ENCODE assay signal across 19 cellular contexts in the genomic region with DNA sequence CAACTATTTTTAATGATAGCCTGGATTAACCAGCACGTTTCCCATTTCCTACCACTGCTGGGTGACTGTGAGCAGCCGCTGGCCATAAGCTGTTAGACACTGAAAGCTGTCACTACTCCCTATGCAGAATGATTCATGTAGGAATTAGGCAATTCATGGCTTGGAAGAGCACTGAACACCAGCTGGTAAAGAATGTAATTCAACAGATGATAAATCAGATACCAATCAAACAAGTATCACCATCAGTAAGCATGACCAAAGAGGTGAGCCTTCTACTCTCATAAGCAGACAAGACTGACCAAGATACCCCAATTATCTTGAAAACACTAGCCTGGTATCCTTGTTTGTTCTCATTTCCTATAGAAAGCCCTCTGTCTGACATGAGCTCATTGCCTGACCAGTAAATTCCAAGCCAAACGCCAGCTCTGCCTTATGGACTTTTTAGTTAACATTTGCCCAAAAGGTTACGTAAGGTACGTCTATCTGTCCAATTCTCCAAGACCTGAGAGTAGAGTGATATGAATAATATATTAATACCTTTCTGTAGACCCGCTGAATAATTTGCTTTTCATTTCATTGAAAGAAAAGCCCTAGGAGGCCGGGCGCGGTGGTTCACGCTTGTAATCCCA.
DNase-seq lines count a peak whose midpoint lies in the region; ATAC-seq and TF ChIP-seq lines count a peak whose summit lies in the region.
"Had no signal": no experiment of that assay in that cellular context is flagged by ENCODE, and none has a peak within 500 bp of the region (broad histone marks: within the 10 kb centered on the region; RNA-seq: fewer than 3 reads in every experiment).

No MANE protein-coding gene starts in this region.

- no peaks in the 10 kb centered on the region for H3K27me3 ChIP-seq in RWPE2 (ENCODE audit: insufficient read depth, poor library complexity, severe bottlenecking)
- H3K27me3 ChIP-seq: spleen, transverse colon had no signal

- H3K9me3 ChIP-seq in RWPE2 (ENCODE audit: severe bottlenecking) = no peaks in the 10 kb centered on the region
- H3K9me3 ChIP-seq: psoas muscle, spleen, transverse colon had no signal

- H3K36me3 ChIP-seq in RWPE2 (ENCODE audit: low read depth) = no peaks in the 10 kb centered on the region
- H3K36me3 ChIP-seq: transverse colon had no signal

- H3K4me3 ChIP-seq in RWPE2 (ENCODE audit: severe bottlenecking) (no peak overlapping the region), fibroblast of mammary gland (ENCODE audit: control insufficient read depth, low read depth, low read length) (no peak overlapping the region)
- H3K4me3 ChIP-seq: psoas muscle, spleen, transverse colon had no signal

- no peak for TF ChIP-seq CTCF in RWPE2 (IDR thresholded peaks at IDR 0.05; ENCODE audit: poor library complexity, severe bottlenecking)
- no peak for TF ChIP-seq CTCF in fibroblast of mammary gland (conservative IDR thresholded peaks at IDR 0.05; ENCODE audit: control insufficient read depth, insufficient read depth, low read depth, low read length)

- H3K27ac ChIP-seq in RWPE2 (ENCODE audit: poor library complexity, severe bottlenecking) (no peak overlapping the region), temporal lobe (ENCODE audit: low read depth, low read length) (peak overlapping the region; percentile 67)
- H3K27ac ChIP-seq: C4-2B, psoas muscle, spleen, transverse colon had no signal

- DNase-seq in NCI-H82 (lab: John Stamatoyannopoulos, UW) = peak; percentile 55
- DNase-seq in NCI-H82 treated with DMSO at 0.1 percent for 48 hours (lab: John Stamatoyannopoulos, UW; ENCODE audit: unreplicated experiment) = no peak
- no peak for DNase-seq in RWPE2 (ENCODE audit: low spot score)
- peak; percentile 5 for DNase-seq in fibroblast of mammary gland (ENCODE audit: low read depth)
- no peak for DNase-seq in GM03348 (ENCODE audit: low spot score)
- DNase-seq: activated T-cell treated with anti-CD3 and anti-CD28 coated beads, Interleukin-2, amount 50 U/mL, for 1 hour; DND-41; H7; Karpas-422; NCI-H226; psoas muscle; spleen; stimulated activated naive B cell treated with anti-CD40 and anti-IgM and Interleukin-4, amounts not matched to agents 10 μg/mL and 1 μg/mL and 100 μg/mL, for 72 hours; transverse colon had no signal

- ATAC-seq in RWPE2 (ENCODE audit: low read depth) (peak; percentile 92), GM21390 (IDR thresholded peaks at IDR 0.05; ENCODE audit: unreplicated experiment) (no peak), GM21529 (IDR thresholded peaks at IDR 0.05; ENCODE audit: unreplicated experiment) (no peak)
- ATAC-seq: psoas muscle; SK-N-SH treated with all-trans-retinoic acid at 6 μM for 48 hours; stimulated activated naive B cell treated with anti-CD40 and anti-IgM and Interleukin-4, amounts not matched to agents 10 μg/mL and 1 μg/mL and 100 μg/mL, for 72 hours had no signal

- H3K4me1 ChIP-seq in RWPE2 (ENCODE audit: insufficient read depth, poor library complexity, severe bottlenecking) = no peaks in the 10 kb centered on the region
- H3K4me1 ChIP-seq: psoas muscle had no signal

Comparison
In these comparisons a context has a peak if more than half of its experiments do, and no peak if none do; other contexts are left out.
1. DNase-seq: peak in NCI-H82 (single experiment) and fibroblast of mammary gland (single experiment); none in NCI-H82 treated with DMSO at 0.1 percent for 48 hours (single experiment), RWPE2 (single experiment) and GM03348 (single experiment).